ENCODE assay signal across 14 cellular contexts in genomic region chr7:107998150-107998549, GRCh38. TPM values are rescaled to one million over a fixed set of nuclear protein-coding genes. Genes with fewer than 3 reads are reported as not detected.
DNase-seq lines count a peak whose midpoint lies in the region; ATAC-seq and TF ChIP-seq lines count a peak whose summit lies in the region.
"Had no signal": no experiment of that assay in that cellular context is flagged by ENCODE, and none has a peak within 500 bp of the region (broad histone marks: within the 10 kb centered on the region; RNA-seq: fewer than 3 reads in every experiment).

No MANE protein-coding gene starts in this region.

- POLR2A ChIA-PET in HCT116 (lab: Charles Lee), result no interaction called here
- POLR2A ChIA-PET in Panc1 (lab: Charles Lee), result no interaction called here

- TF ChIP-seq CTCF in HCT116 (IDR thresholded peaks at IDR 0.05 in 2 of 3, conservative IDR thresholded peaks at IDR 0.05 in 1 of 3; ENCODE audit: borderline replicate concordance in 1 of 3, insufficient read depth in 1 of 3, low read depth in 2 of 3, low read length in 2 of 3) (no peak), Panc1 (IDR thresholded peaks at IDR 0.05) (no peak), osteocyte (IDR thresholded peaks at IDR 0.05) (no peak), psoas muscle (IDR thresholded peaks at IDR 0.05) (no peak)

- H3K9ac ChIP-seq in HCT116 (ENCODE audit: low read length), result no peak overlapping the region

- no peak overlapping the region for H2AFZ ChIP-seq in HCT116 (ENCODE audit: low read depth, low read length, poor library complexity, severe bottlenecking)

- no peak overlapping the region for H3K27ac ChIP-seq in HCT116 (ENCODE audit: low read depth, low read length)
- peak overlapping the region; percentile 90 for H3K27ac ChIP-seq in Panc1 (ENCODE audit: low read length)
- peak overlapping the region; percentile 90 for H3K27ac ChIP-seq in epithelial cell of prostate
- no peak overlapping the region for H3K27ac ChIP-seq in psoas muscle

- H4K20me1 ChIP-seq in HCT116 (ENCODE audit: insufficient read depth), result no peaks in the 10 kb centered on the region

- H3K9me3 Mint-ChIP-seq in osteocyte (ENCODE audit: unreplicated experiment), result no peaks in the 10 kb centered on the region

- no peaks in the 10 kb centered on the region for H3K36me3 ChIP-seq in HCT116 (ENCODE audit: control insufficient read depth in 1 of 2, insufficient read depth in 2 of 2, low read length in 2 of 2)
- H3K36me3 ChIP-seq in Panc1 (ENCODE audit: control insufficient read depth, insufficient read depth, low read length), result peaks cover 28% of the 10 kb centered on the region; the same call in 1 of the 2 replicates
- no peaks in the 10 kb centered on the region for H3K36me3 ChIP-seq in psoas muscle (ENCODE audit: insufficient read depth in 1 of 2, low read depth in 1 of 2)

- no peaks in the 10 kb centered on the region for H3K27me3 ChIP-seq in HCT116 (ENCODE audit: insufficient read depth, low read length)
- no peaks in the 10 kb centered on the region for H3K27me3 ChIP-seq in Panc1 (ENCODE audit: control insufficient read depth, insufficient read depth, low read length)
- H3K27me3 ChIP-seq in psoas muscle (ENCODE audit: insufficient read depth in 3 of 3, low read length in 2 of 3), result peaks cover 0 to 36% (median 8%) of the 10 kb centered on the region in 3 donors
- H3K27me3 ChIP-seq: body of pancreas had no signal

- no peaks in the 10 kb centered on the region for H3K9me2 ChIP-seq in HCT116 (ENCODE audit: insufficient read depth)

- peak overlapping the region; percentile 96 for H3K4me3 Mint-ChIP-seq in osteocyte (ENCODE audit: unreplicated experiment)

- no peak overlapping the region for H3K4me3 ChIP-seq in HCT116 (replicated peaks in 1 of 2; ENCODE audit: low read depth in 1 of 2, low read length in 2 of 2)
- no peak overlapping the region; a peak in 1 of 4 replicates for H3K4me3 ChIP-seq in Panc1 (ENCODE audit: low read depth in 2 of 2, low read length in 2 of 2)
- H3K4me3 ChIP-seq in psoas muscle, result no peak overlapping the region
- H3K4me3 ChIP-seq: body of pancreas had no signal

- TF ChIP-seq RAD21 in HCT116 (IDR thresholded peaks at IDR 0.05; ENCODE audit: low read depth), result no peak

- RAD21 ChIA-PET in HCT116 (lab: Charles Lee; ENCODE audit: low non-redundant PET in 1 of 2, low total read pairs in 2 of 2, uncharacterized antibody in 2 of 2, unreplicated experiment in 2 of 2), result no interaction called here

- H3K79me2 ChIP-seq in HCT116 (ENCODE audit: insufficient read depth, low read length), result no peaks in the 10 kb centered on the region

- no peak for TF ChIP-seq POLR2A in HCT116 (IDR thresholded peaks at IDR 0.05; ENCODE audit: borderline replicate concordance, extremely low read depth, insufficient read depth, insufficient read length)

- no peaks in the 10 kb centered on the region for H3K27me3 Mint-ChIP-seq in osteocyte (ENCODE audit: unreplicated experiment)

- DNase-seq in HCT116 (ENCODE audit: low read depth, low spot score) (no peak), Panc1 (ENCODE audit: low read depth, low spot score) (no peak), epithelial cell of prostate (ENCODE audit: low read depth, low spot score) (peak; percentile 36), osteocyte (ENCODE audit: extremely low spot score, unreplicated experiment) (no peak), psoas muscle (no peak), NCI-H526 (lab: John Stamatoyannopoulos, UW) (no peak)
- DNase-seq: activated CD4-positive, alpha-beta T cell treated with anti-CD3 and anti-CD28 coated beads for 48 hours; body of pancreas; C1 segment of cervical spinal cord; esophagus squamous epithelium; NCI-H1436; retina had no signal

- H3K36me3 Mint-ChIP-seq in osteocyte (ENCODE audit: unreplicated experiment), result peaks cover 63% of the 10 kb centered on the region

- peak overlapping the region; percentile 90 for H3K27ac Mint-ChIP-seq in osteocyte (ENCODE audit: unreplicated experiment)

- WGBS in psoas muscle, 3 donors, result 86 to 88% (median 87%) methylated on average over 2 of the region's 2 CpGs

- H3K9me3 ChIP-seq in HCT116 (ENCODE audit: control insufficient read depth in 1 of 2, insufficient read depth in 1 of 2, low read depth in 1 of 2, low read length in 2 of 2) (no peaks in the 10 kb centered on the region), Panc1 (ENCODE audit: control insufficient read depth, insufficient read depth, low read depth, low read length) (no peaks in the 10 kb centered on the region), psoas muscle (no peaks in the 10 kb centered on the region)
- H3K9me3 ChIP-seq: body of pancreas, esophagus squamous epithelium had no signal

- no peak for ATAC-seq in HCT116
- no peak for ATAC-seq in Panc1
- ATAC-seq in GM21737 (IDR thresholded peaks at IDR 0.05; ENCODE audit: unreplicated experiment), result no peak
- no peak for ATAC-seq in GM19452 (IDR thresholded peaks at IDR 0.05; ENCODE audit: unreplicated experiment)
- no peak for ATAC-seq in psoas muscle
- ATAC-seq: body of pancreas had no signal

- H3K4me2 ChIP-seq in HCT116 (ENCODE audit: low read length), result peak overlapping the region; percentile 2; the same call in 1 of the 2 replicates

- in situ Hi-C loops in Panc1 (cut with HindIII; ENCODE audit: low pct_unique_long_range_greater_than_20kb, low sequenced_read_pairs), result no loop called here

- BruUV-seq in HCT116 (replicated peaks; lab: Mats Ljungman, UMichigan) (no TSS peak), Panc1 (replicated peaks; lab: Mats Ljungman, UMichigan) (no TSS peak)

- intact Hi-C loops in HCT116 (cut with micrococcal nuclease), result no loop called here
- intact Hi-C loops in Panc1 (cut with micrococcal nuclease; ENCODE audit: unreplicated experiment), result loop anchor here (5.0 kb wide), 1 partner anchor 149 kb away; no protein-coding TSS in a partner anchor
- intact Hi-C loops in psoas muscle (cut with DNase I), result no loop called here

- peaks cover 84% of the 10 kb centered on the region for H3K4me1 Mint-ChIP-seq in osteocyte (ENCODE audit: unreplicated experiment)

- CTCF ChIA-PET in HCT116 (lab: Charles Lee), result interaction anchor here (0.6 to 1.0 kb wide), 3 partner anchors 18 to 499 kb away, joined by 3 to 4 read pairs (median 3); no protein-coding TSS in a partner anchor
- CTCF ChIA-PET in Panc1 (lab: Charles Lee), result interaction anchor here (0.6 kb wide), 1 partner anchor 123 kb away, joined by 6 read pairs; no protein-coding TSS in a partner anchor

- H3K4me1 ChIP-seq in HCT116 (ENCODE audit: control insufficient read depth in 1 of 2, insufficient read depth in 2 of 2, low read length in 2 of 2), result peaks cover 27 to 41% of the 10 kb centered on the region in 2 experiments
- peaks cover 75% of the 10 kb centered on the region for H3K4me1 ChIP-seq in Panc1 (ENCODE audit: control insufficient read depth, insufficient read depth, low read length)
- H3K4me1 ChIP-seq in psoas muscle, result peaks cover 3% of the 10 kb centered on the region

TF ChIP-seq in HCT116, 20 proteins besides CTCF, POLR2A, EP300 and RAD21:
- TF ChIP-seq YY1 (IDR thresholded peaks at IDR 0.05; ENCODE audit: extremely low read depth, insufficient replicate concordance, low read depth, low read length) (no peak), SRF (IDR thresholded peaks at IDR 0.05; ENCODE audit: low read depth) (no peak)

RNA-seq across cellular contexts. Expression of gene LAMB1, which starts 4.8 kb away (rescaled TPM):
- 32.0 TPM for total RNA-seq in HCT116 (2021; ENCODE audit: unreplicated experiment)
- polyA plus RNA-seq in HCT116 (2012), result 32.2 and 32.7 TPM in 2 replicates
- total RNA-seq in Panc1 (2021; ENCODE audit: unreplicated experiment), result 204 TPM
- polyA plus RNA-seq in Panc1 (2012; ENCODE audit: insufficient read length), result 141 TPM
- total RNA-seq in osteocyte, result 952 and 1,014 TPM in 2 replicates
- total RNA-seq in psoas muscle, result 10 to 100 TPM; 23.7 to 43.6 (median 26.4) TPM
- polyA plus RNA-seq in psoas muscle, result 10 to 100 TPM; 17.0 to 45.9 (median 25.8) TPM

Comparison
In these comparisons a context has a peak if more than half of its experiments do, and no peak if none do; other contexts are left out.
1. H3K27ac ChIP-seq: peak in Panc1 (single experiment) and epithelial cell of prostate (single experiment); none in HCT116 (single experiment) and psoas muscle (single experiment).